8 cellular contexts compared by ENCODE assay signal in the genomic region with DNA sequence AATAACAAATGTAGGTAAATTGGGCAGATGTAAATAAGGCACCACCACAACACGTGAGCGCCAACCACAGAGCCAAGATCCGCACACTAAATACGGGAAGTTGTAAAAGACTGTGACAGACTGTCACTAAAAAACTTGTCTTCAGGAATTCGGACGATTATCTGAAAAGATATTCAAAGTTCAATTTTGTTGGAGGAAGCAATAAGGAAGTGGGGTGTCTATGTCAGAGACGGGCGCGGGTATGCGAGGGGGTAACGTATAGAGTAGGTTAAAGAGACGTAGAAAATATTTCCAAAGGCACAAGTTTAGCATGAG. TPM values are rescaled to one million over a fixed set of nuclear protein-coding genes. Genes with fewer than 3 reads are reported as not detected.
A peak's percentile ranks its signal among the peaks of the same experiment; 100 is the strongest.
DNase-seq lines count a peak whose midpoint lies in the region; ATAC-seq lines count a peak whose summit lies in the region.

No MANE protein-coding gene starts in this region.

- no peaks in the 10 kb centered on the region for H3K27me3 ChIP-seq in mesenchymal stem cell (ENCODE audit: control insufficient read depth in 1 of 2, insufficient read depth in 1 of 2, low read length in 2 of 2)

- peaks cover 6% of the 10 kb centered on the region for H3K4me1 ChIP-seq in mesenchymal stem cell (ENCODE audit: control insufficient read depth, insufficient read depth, low read depth, low read length)

- no peak overlapping the region for H3K18ac ChIP-seq in mesenchymal stem cell (ENCODE audit: low read depth in 1 of 2, low read length in 2 of 2)

- H2AFZ ChIP-seq in mesenchymal stem cell (ENCODE audit: low read depth, low read length), result no peak overlapping the region

- H3K27ac ChIP-seq in mesenchymal stem cell (ENCODE audit: low read length, poor library complexity, severe bottlenecking), result no peak overlapping the region

- H3K9ac ChIP-seq in mesenchymal stem cell (ENCODE audit: low read length), result peak overlapping the region; percentile 99

- no peak overlapping the region for H2AK5ac ChIP-seq in mesenchymal stem cell (ENCODE audit: low read length, severe bottlenecking)

- peaks cover 3% of the 10 kb centered on the region for H3K79me1 ChIP-seq in mesenchymal stem cell (replicated peaks; ENCODE audit: low read length, poor library complexity, severe bottlenecking)

- ATAC-seq in GM18873 (IDR thresholded peaks at IDR 0.05; ENCODE audit: low FRiP score, unreplicated experiment) (peak; percentile 14), HG03280 (IDR thresholded peaks at IDR 0.05; ENCODE audit: unreplicated experiment) (peak; percentile 16)

- 29% methylated on average over 12 of the region's 12 CpGs for WGBS in mesenchymal stem cell

- H3K4me3 ChIP-seq in mesenchymal stem cell (ENCODE audit: insufficient read depth in 1 of 2, low read depth in 1 of 2, low read length in 2 of 2), result peak overlapping the region in 1 of 2 experiments; percentile 82

- no peaks in the 10 kb centered on the region for H3K9me3 ChIP-seq in mesenchymal stem cell (ENCODE audit: control insufficient read depth, low read length)

- H2BK5ac ChIP-seq in mesenchymal stem cell (ENCODE audit: low read depth, low read length, poor library complexity, severe bottlenecking), result no peak overlapping the region

- H3K14ac ChIP-seq in mesenchymal stem cell (ENCODE audit: low read length in 2 of 2), result no peak overlapping the region

- no peak overlapping the region for H3K23ac ChIP-seq in mesenchymal stem cell (ENCODE audit: low read length in 2 of 2)

- DNase-seq in UCSD-AML1 (lab: John Stamatoyannopoulos, UW; ENCODE audit: unreplicated experiment) (peak; percentile 40), mesenchymal stem cell (no peak), NCI-H146 (lab: John Stamatoyannopoulos, UW) (no peak), NCI-H2227 (lab: John Stamatoyannopoulos, UW; ENCODE audit: unreplicated experiment) (no peak)
- peak; percentile 70 for DNase-seq in central memory CD4-positive, alpha-beta T cell
- DNase-seq in stimulated activated naive CD4-positive, alpha-beta T cell treated with Interleukin-2 at 50 U/mL for 16 hours (lab: John Stamatoyannopoulos, UW), result peak; percentile 44

- H3K4ac ChIP-seq in mesenchymal stem cell (ENCODE audit: low read depth in 1 of 2, low read length in 2 of 2), result no peak overlapping the region

- no peak overlapping the region for H2BK15ac ChIP-seq in mesenchymal stem cell (ENCODE audit: low read depth, poor library complexity, severe bottlenecking)

- no peak overlapping the region for H4K91ac ChIP-seq in mesenchymal stem cell (ENCODE audit: low read length)

- H2BK120ac ChIP-seq in mesenchymal stem cell (ENCODE audit: low read depth, low read length), result no peak overlapping the region

- no peak overlapping the region for H2BK12ac ChIP-seq in mesenchymal stem cell (ENCODE audit: low read length in 2 of 2)

- peaks cover 0 to 15% of the 10 kb centered on the region in 2 experiments for H3K36me3 ChIP-seq in mesenchymal stem cell (ENCODE audit: control insufficient read depth in 1 of 2, insufficient read depth in 2 of 2, low read depth in 1 of 2, low read length in 2 of 2)

- H4K8ac ChIP-seq in mesenchymal stem cell (ENCODE audit: low read length), result peak overlapping the region; percentile 63

- peak overlapping the region; percentile 78 for H3K4me2 ChIP-seq in mesenchymal stem cell (ENCODE audit: low read length, poor library complexity, severe bottlenecking)

RNA-seq across cellular contexts. Expression of a gene that starts 1.5 kb away (rescaled TPM):
- 898 TPM for polyA plus RNA-seq in mesenchymal stem cell (2013, experiment 1 of 2)
- 923 TPM for polyA plus RNA-seq in mesenchymal stem cell (2013, experiment 2 of 2)

RNA-seq across cellular contexts. Expression of a gene that starts 37.0 kb away (rescaled TPM):
- 36.6 TPM for polyA plus RNA-seq in mesenchymal stem cell (2013, experiment 1 of 2)
- 38.0 TPM for polyA plus RNA-seq in mesenchymal stem cell (2013, experiment 2 of 2)

Comparison
In these comparisons a context has a peak if more than half of its experiments do, and no peak if none do; other contexts are left out.
1. DNase-seq: peak in UCSD-AML1 (single experiment), central memory CD4-positive, alpha-beta T cell (single experiment) and stimulated activated naive CD4-positive, alpha-beta T cell treated with Interleukin-2 at 50 U/mL for 16 hours (single experiment); none in mesenchymal stem cell (single experiment), NCI-H146 (single experiment) and NCI-H2227 (single experiment).